27 cellular contexts compared by ENCODE assay signal in genomic region chr2:162704496-162704895, GRCh38.
"Had no signal": no experiment of that assay in that cellular context is flagged by ENCODE, and none has a peak within 500 bp of the region (broad histone marks: within the 10 kb centered on the region; RNA-seq: fewer than 3 reads in every experiment).

No MANE protein-coding gene starts in this region.

- H3K36me3 ChIP-seq: colonic mucosa, MG63 had no signal

- H3K4me1 ChIP-seq: colonic mucosa had no signal

- DNase-seq: activated B cell treated with CpG ODN at 0.5 μM for 24 hours; activated CD4-positive, alpha-beta memory T cell treated with anti-CD3 and anti-CD28 coated beads for 36 hours; activated CD4-positive, alpha-beta T cell treated with anti-CD3 and anti-CD28 coated beads for 1 hour; activated CD4-positive, alpha-beta T cell treated with anti-CD3 and anti-CD28 coated beads, Interleukin-2, amount 10 ng/mL, durations not matched to agents 24 days and 14 days; activated CD8-positive, alpha-beta memory T cell treated with anti-CD3 and anti-CD28 coated beads for 24 hours; activated gamma-delta T cell; activated naive CD4-positive, alpha-beta T cell treated with anti-CD3 and anti-CD28 coated beads for 36 hours; activated T-cell treated with anti-CD3 and anti-CD28 coated beads, Interleukin-2, amount 50 U/mL, for 4 hours; amygdala; colonic mucosa; MG63; MV-4-11; NCI-H1092 treated with DMSO at 0.1 percent for 48 hours; NCI-H1417 treated with DMSO at 0.1 percent for 48 hours; NCI-H187; NCI-H524 treated with DMSO at 0.1 percent for 48 hours; NCI-H774; NK-92 treated with Interleukin-12 subunit alpha and Interleukin-12 subunit beta, amount 100 ng/mL, for 24 hours; OCI-M1; RPMI8226; T-cell; T-helper 2 cell; T1000 had no signal

- ATAC-seq: activated T-cell treated with anti-CD3 and anti-CD28 coated beads, Interleukin-2, amount 50 U/mL, for 4 hours; Panc1; Right ventricle myocardium inferior; T-cell had no signal

- H3K27me3 ChIP-seq: colonic mucosa, MG63 had no signal

- H3K4me3 ChIP-seq: colonic mucosa, MG63, SK-N-MC had no signal

- H3K9me3 ChIP-seq: colonic mucosa, MG63 had no signal

- H3K27ac ChIP-seq: colonic mucosa, KMS-11, SK-N-MC had no signal
